ENCODE assay signal across 1 cellular context in genomic region chr13:40145139-40145538, GRCh38.
TF ChIP-seq lines count a peak whose summit lies in the region.

No MANE protein-coding gene starts in this region.

TF ChIP-seq in SK-N-SH, 30 proteins besides CTCF, POLR2A, EP300 and RAD21 (continued from another document):
- no peak for TF ChIP-seq FOXJ3 (CRISPR knock-in tag; IDR thresholded peaks at IDR 0.05)
